In the genomic region with DNA sequence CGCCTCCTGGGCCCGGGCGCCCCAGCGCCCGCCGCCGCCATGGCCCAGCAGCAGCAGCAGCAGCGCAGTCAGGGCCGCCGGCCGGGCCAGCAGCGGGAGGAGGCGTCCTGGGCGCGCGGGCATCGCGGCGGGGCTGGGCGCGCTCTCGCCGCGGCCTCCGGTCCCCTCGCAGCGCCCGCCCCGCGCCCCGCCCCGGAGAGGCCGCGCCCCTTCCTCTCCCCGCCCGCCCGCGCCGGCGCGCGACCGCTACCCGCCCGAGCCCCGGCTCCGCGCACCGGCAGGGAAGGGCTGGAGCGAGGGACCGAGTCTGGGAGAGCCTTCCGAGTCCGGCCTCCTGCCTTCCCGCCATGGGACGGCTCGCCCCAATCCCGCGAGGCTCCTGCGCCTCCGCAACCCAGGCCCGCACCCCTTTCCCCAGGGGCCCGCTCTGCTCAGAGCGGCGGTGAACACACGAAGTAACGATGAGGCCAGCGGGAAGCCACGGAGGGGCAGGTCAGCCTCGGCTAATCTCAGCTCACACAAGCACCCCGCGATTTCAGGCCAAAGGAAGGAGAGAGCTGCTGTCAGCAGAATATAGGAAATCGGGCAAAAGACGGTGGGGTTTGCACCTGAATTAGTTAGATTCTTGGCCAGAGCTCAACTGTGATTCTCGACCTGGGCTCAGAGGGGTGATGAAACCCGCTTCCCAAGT, we compare ENCODE assay signal across 1 cellular context.
A peak's percentile ranks its signal among the peaks of the same experiment; 100 is the strongest.
TF ChIP-seq lines count a peak whose summit lies in the region.

A gene (minus strand): TSS at position 135 of the 691 bp plus-strand sequence. CDS start 12 bp downstream, at position 123.

TF ChIP-seq in HepG2, 621 proteins besides CTCF, POLR2A, EP300 and RAD21 (continued from another document and continues in another):
- TF ChIP-seq, protein P1, sequence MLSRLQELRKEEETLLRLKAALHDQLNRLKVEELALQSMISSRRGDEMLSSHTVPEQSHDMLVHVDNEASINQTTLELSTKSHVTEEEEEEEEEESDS (CRISPR knock-in tag; IDR thresholded peaks at IDR 0.05; ENCODE audit: borderline replicate concordance), result no peak
- TF ChIP-seq, protein P2, sequence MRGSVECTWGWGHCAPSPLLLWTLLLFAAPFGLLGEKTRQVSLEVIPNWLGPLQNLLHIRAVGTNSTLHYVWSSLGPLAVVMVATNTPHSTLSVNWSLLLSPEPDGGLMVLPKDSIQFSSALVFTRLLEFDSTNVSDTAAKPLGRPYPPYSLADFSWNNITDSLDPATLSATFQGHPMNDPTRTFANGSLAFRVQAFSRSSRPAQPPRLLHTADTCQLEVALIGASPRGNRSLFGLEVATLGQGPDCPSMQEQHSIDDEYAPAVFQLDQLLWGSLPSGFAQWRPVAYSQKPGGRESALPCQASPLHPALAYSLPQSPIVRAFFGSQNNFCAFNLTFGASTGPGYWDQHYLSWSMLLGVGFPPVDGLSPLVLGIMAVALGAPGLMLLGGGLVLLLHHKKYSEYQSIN (CRISPR knock-in tag; IDR thresholded peaks at IDR 0.05; ENCODE audit: borderline replicate concordance), result no peak
- TF ChIP-seq ZFX (CRISPR knock-in tag; IDR thresholded peaks at IDR 0.05; ENCODE audit: low read depth), result peak; percentile 84
- TF ChIP-seq ZNF713 (CRISPR knock-in tag; IDR thresholded peaks at IDR 0.05), result no peak
- no peak for TF ChIP-seq FOXA1 (IDR thresholded peaks at IDR 0.05)
- no peak for TF ChIP-seq FOXA1 (CRISPR knock-in tag; IDR thresholded peaks at IDR 0.05)
- no peak for TF ChIP-seq ESRRA (CRISPR knock-in tag; IDR thresholded peaks at IDR 0.05; ENCODE audit: low read depth)
- peak; percentile 62; the same call in 1 of the 2 replicates for TF ChIP-seq ETV6 (CRISPR knock-in tag; conservative IDR thresholded peaks at IDR 0.05)
- no peak for TF ChIP-seq FOSL2 (CRISPR knock-in tag; IDR thresholded peaks at IDR 0.05)
- TF ChIP-seq ZNF766 (CRISPR knock-in tag; IDR thresholded peaks at IDR 0.05; ENCODE audit: borderline replicate concordance), result no peak
- peak; percentile 73; the same call in 1 of the 2 replicates for TF ChIP-seq TBX2 (CRISPR knock-in tag; IDR thresholded peaks at IDR 0.05; ENCODE audit: borderline replicate concordance)
- TF ChIP-seq MLLT10 (CRISPR knock-in tag; IDR thresholded peaks at IDR 0.05), result no peak
- TF ChIP-seq, protein P3, sequence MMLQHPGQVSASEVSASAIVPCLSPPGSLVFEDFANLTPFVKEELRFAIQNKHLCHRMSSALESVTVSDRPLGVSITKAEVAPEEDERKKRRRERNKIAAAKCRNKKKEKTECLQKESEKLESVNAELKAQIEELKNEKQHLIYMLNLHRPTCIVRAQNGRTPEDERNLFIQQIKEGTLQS (CRISPR knock-in tag; IDR thresholded peaks at IDR 0.05), result no peak; the same call in 1 of the 2 replicates
- peak; percentile 61; the same call in 1 of the 2 replicates for TF ChIP-seq KMT2B (CRISPR knock-in tag; IDR thresholded peaks at IDR 0.05)
- no peak for TF ChIP-seq ZNF644 (CRISPR knock-in tag; IDR thresholded peaks at IDR 0.05; ENCODE audit: low read depth)
- no peak for TF ChIP-seq SRF (IDR thresholded peaks at IDR 0.05; ENCODE audit: low read depth, low read length)
- no peak for TF ChIP-seq HNRNPL (IDR thresholded peaks at IDR 0.05; ENCODE audit: low read depth, low read length)
- peak; percentile 83 for TF ChIP-seq CHD2 (IDR thresholded peaks at IDR 0.05; ENCODE audit: low read depth, low read length)
- no peak; the same call in 1 of the 2 replicates for TF ChIP-seq ZNF558 (CRISPR knock-in tag; IDR thresholded peaks at IDR 0.05; ENCODE audit: borderline replicate concordance)
- no peak for TF ChIP-seq ZNF205 (CRISPR knock-in tag; IDR thresholded peaks at IDR 0.05)
- TF ChIP-seq, protein P4, sequence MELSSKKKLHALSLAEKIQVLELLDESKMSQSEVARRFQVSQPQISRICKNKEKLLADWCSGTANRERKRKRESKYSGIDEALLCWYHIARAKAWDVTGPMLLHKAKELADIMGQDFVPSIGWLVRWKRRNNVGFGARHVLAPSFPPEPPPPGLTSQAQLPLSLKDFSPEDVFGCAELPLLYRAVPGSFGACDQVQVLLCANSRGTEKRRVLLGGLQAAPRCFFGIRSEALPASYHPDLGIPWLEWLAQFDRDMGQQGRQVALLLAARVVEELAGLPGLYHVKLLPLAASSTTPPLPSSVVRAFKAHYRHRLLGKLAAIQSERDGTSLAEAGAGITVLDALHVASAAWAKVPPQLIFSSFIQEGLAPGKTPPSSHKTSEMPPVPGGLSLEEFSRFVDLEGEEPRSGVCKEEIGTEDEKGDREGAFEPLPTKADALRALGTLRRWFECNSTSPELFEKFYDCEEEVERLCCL (CRISPR knock-in tag; IDR thresholded peaks at IDR 0.05; ENCODE audit: borderline replicate concordance), result no peak
- TF ChIP-seq ZNF567 (CRISPR knock-in tag; IDR thresholded peaks at IDR 0.05; ENCODE audit: borderline replicate concordance), result no peak
- no peak; the same call in none of the 2 replicates for TF ChIP-seq ZC3H13 (CRISPR knock-in tag; IDR thresholded peaks at IDR 0.05)
- TF ChIP-seq FIP1L1 (IDR thresholded peaks at IDR 0.05; ENCODE audit: borderline replicate concordance, insufficient read depth, low read depth, low read length), result no peak
- TF ChIP-seq, protein P5, sequence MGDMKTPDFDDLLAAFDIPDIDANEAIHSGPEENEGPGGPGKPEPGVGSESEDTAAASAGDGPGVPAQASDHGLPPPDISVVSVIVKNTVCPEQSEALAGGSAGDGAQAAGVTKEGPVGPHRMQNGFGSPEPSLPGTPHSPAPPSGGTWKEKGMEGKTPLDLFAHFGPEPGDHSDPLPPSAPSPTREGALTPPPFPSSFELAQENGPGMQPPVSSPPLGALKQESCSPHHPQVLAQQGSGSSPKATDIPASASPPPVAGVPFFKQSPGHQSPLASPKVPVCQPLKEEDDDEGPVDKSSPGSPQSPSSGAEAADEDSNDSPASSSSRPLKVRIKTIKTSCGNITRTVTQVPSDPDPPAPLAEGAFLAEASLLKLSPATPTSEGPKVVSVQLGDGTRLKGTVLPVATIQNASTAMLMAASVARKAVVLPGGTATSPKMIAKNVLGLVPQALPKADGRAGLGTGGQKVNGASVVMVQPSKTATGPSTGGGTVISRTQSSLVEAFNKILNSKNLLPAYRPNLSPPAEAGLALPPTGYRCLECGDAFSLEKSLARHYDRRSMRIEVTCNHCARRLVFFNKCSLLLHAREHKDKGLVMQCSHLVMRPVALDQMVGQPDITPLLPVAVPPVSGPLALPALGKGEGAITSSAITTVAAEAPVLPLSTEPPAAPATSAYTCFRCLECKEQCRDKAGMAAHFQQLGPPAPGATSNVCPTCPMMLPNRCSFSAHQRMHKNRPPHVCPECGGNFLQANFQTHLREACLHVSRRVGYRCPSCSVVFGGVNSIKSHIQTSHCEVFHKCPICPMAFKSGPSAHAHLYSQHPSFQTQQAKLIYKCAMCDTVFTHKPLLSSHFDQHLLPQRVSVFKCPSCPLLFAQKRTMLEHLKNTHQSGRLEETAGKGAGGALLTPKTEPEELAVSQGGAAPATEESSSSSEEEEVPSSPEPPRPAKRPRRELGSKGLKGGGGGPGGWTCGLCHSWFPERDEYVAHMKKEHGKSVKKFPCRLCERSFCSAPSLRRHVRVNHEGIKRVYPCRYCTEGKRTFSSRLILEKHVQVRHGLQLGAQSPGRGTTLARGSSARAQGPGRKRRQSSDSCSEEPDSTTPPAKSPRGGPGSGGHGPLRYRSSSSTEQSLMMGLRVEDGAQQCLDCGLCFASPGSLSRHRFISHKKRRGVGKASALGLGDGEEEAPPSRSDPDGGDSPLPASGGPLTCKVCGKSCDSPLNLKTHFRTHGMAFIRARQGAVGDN (CRISPR knock-in tag; IDR thresholded peaks at IDR 0.05), result peak; percentile 93
- TF ChIP-seq, protein P6, sequence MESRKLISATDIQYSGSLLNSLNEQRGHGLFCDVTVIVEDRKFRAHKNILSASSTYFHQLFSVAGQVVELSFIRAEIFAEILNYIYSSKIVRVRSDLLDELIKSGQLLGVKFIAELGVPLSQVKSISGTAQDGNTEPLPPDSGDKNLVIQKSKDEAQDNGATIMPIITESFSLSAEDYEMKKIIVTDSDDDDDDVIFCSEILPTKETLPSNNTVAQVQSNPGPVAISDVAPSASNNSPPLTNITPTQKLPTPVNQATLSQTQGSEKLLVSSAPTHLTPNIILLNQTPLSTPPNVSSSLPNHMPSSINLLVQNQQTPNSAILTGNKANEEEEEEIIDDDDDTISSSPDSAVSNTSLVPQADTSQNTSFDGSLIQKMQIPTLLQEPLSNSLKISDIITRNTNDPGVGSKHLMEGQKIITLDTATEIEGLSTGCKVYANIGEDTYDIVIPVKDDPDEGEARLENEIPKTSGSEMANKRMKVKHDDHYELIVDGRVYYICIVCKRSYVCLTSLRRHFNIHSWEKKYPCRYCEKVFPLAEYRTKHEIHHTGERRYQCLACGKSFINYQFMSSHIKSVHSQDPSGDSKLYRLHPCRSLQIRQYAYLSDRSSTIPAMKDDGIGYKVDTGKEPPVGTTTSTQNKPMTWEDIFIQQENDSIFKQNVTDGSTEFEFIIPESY (CRISPR knock-in tag; IDR thresholded peaks at IDR 0.05), result 0 out of 2 replicates have a peak, but pooled peaks have one; percentile 12
- no peak for TF ChIP-seq MZF1 (CRISPR knock-in tag; IDR thresholded peaks at IDR 0.05; ENCODE audit: borderline replicate concordance)
- TF ChIP-seq ZKSCAN1 (IDR thresholded peaks at IDR 0.05; ENCODE audit: low read length), result no peak
- no peak for TF ChIP-seq ZNF547 (CRISPR knock-in tag; IDR thresholded peaks at IDR 0.05)
- TF ChIP-seq KMT2A (CRISPR knock-in tag; IDR thresholded peaks at IDR 0.05), result peak; percentile 54; the same call in 1 of the 2 replicates
- TF ChIP-seq THAP11 (CRISPR knock-in tag; IDR thresholded peaks at IDR 0.05), result no peak
- TF ChIP-seq ZNF335 (CRISPR knock-in tag; IDR thresholded peaks at IDR 0.05), result no peak
- TF ChIP-seq, protein P7, sequence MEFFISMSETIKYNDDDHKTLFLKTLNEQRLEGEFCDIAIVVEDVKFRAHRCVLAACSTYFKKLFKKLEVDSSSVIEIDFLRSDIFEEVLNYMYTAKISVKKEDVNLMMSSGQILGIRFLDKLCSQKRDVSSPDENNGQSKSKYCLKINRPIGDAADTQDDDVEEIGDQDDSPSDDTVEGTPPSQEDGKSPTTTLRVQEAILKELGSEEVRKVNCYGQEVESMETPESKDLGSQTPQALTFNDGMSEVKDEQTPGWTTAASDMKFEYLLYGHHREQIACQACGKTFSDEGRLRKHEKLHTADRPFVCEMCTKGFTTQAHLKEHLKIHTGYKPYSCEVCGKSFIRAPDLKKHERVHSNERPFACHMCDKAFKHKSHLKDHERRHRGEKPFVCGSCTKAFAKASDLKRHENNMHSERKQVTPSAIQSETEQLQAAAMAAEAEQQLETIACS (CRISPR knock-in tag; IDR thresholded peaks at IDR 0.05), result peak; percentile 88
- no peak for TF ChIP-seq ZNF354B (CRISPR knock-in tag; IDR thresholded peaks at IDR 0.05)
- TF ChIP-seq, protein P8, sequence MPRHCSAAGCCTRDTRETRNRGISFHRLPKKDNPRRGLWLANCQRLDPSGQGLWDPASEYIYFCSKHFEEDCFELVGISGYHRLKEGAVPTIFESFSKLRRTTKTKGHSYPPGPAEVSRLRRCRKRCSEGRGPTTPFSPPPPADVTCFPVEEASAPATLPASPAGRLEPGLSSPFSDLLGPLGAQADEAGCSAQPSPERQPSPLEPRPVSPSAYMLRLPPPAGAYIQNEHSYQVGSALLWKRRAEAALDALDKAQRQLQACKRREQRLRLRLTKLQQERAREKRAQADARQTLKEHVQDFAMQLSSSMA (CRISPR knock-in tag; IDR thresholded peaks at IDR 0.05), result peak; percentile 77; the same call in 1 of the 2 replicates
- TF ChIP-seq NFKB2 (CRISPR knock-in tag; IDR thresholded peaks at IDR 0.05; ENCODE audit: borderline replicate concordance), result peak; percentile 69; the same call in 1 of the 2 replicates
- no peak for TF ChIP-seq ZNF234 (CRISPR knock-in tag; conservative IDR thresholded peaks at IDR 0.05)
- no peak for TF ChIP-seq KDM1A (CRISPR knock-in tag; IDR thresholded peaks at IDR 0.05)
- TF ChIP-seq STAT5B (CRISPR knock-in tag; IDR thresholded peaks at IDR 0.05), result no peak
- no peak for TF ChIP-seq ZNF7 (CRISPR knock-in tag; IDR thresholded peaks at IDR 0.05)
- TF ChIP-seq, protein P9, sequence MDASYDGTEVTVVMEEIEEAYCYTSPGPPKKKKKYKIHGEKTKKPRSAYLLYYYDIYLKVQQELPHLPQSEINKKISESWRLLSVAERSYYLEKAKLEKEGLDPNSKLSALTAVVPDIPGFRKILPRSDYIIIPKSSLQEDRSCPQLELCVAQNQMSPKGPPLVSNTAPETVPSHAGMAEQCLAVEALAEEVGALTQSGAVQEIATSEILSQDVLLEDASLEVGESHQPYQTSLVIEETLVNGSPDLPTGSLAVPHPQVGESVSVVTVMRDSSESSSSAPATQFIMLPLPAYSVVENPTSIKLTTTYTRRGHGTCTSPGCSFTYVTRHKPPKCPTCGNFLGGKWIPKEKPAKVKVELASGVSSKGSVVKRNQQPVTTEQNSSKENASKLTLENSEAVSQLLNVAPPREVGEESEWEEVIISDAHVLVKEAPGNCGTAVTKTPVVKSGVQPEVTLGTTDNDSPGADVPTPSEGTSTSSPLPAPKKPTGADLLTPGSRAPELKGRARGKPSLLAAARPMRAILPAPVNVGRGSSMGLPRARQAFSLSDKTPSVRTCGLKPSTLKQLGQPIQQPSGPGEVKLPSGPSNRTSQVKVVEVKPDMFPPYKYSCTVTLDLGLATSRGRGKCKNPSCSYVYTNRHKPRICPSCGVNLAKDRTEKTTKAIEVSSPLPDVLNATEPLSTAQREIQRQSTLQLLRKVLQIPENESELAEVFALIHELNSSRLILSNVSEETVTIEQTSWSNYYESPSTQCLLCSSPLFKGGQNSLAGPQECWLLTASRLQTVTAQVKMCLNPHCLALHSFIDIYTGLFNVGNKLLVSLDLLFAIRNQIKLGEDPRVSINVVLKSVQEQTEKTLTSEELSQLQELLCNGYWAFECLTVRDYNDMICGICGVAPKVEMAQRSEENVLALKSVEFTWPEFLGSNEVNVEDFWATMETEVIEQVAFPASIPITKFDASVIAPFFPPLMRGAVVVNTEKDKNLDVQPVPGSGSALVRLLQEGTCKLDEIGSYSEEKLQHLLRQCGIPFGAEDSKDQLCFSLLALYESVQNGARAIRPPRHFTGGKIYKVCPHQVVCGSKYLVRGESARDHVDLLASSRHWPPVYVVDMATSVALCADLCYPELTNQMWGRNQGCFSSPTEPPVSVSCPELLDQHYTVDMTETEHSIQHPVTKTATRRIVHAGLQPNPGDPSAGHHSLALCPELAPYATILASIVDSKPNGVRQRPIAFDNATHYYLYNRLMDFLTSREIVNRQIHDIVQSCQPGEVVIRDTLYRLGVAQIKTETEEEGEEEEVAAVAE (CRISPR knock-in tag; IDR thresholded peaks at IDR 0.05; ENCODE audit: borderline replicate concordance), result peak; percentile 43; the same call in 1 of the 2 replicates
- no peak for TF ChIP-seq PAWR (CRISPR knock-in tag; IDR thresholded peaks at IDR 0.05; ENCODE audit: borderline replicate concordance)
- TF ChIP-seq FOXC1 (CRISPR knock-in tag; IDR thresholded peaks at IDR 0.05; ENCODE audit: borderline replicate concordance), result no peak; the same call in 1 of the 2 replicates
- TF ChIP-seq SRSF9 (IDR thresholded peaks at IDR 0.05; ENCODE audit: borderline replicate concordance, insufficient read depth, low read depth, low read length, poor library complexity, severe bottlenecking), result no peak
- no peak for TF ChIP-seq ZNF496 (CRISPR knock-in tag; IDR thresholded peaks at IDR 0.05; ENCODE audit: insufficient replicate concordance)
- TF ChIP-seq, protein P10, sequence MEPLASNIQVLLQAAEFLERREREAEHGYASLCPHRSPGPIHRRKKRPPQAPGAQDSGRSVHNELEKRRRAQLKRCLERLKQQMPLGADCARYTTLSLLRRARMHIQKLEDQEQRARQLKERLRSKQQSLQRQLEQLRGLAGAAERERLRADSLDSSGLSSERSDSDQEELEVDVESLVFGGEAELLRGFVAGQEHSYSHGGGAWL (CRISPR knock-in tag; IDR thresholded peaks at IDR 0.05), result 0 out of 2 replicates have a peak, but pooled peaks have one; percentile 50
- TF ChIP-seq ZNF747 (CRISPR knock-in tag; IDR thresholded peaks at IDR 0.05; ENCODE audit: borderline replicate concordance), result peak; percentile 79; the same call in 1 of the 2 replicates
- no peak for TF ChIP-seq GZF1 (CRISPR knock-in tag; IDR thresholded peaks at IDR 0.05)
